Comparison of ENCODE assay signal across 1 cellular context in genomic region chr20:47453167-47453782, GRCh38.
TF ChIP-seq lines count a peak whose summit lies in the region.

No MANE protein-coding gene starts in this region.

TF ChIP-seq in HepG2, 621 proteins besides CTCF, POLR2A, EP300 and RAD21 (continues in another document):
- TF ChIP-seq ZNF10 (CRISPR knock-in tag; IDR thresholded peaks at IDR 0.05; ENCODE audit: borderline replicate concordance, low read depth) (no peak), ELF1 (CRISPR knock-in tag; IDR thresholded peaks at IDR 0.05) (no peak), TFDP2 (CRISPR knock-in tag; IDR thresholded peaks at IDR 0.05) (no peak), ZBTB3 (CRISPR knock-in tag; IDR thresholded peaks at IDR 0.05; ENCODE audit: borderline replicate concordance, low read depth) (peak; percentile 84; the same call in 1 of the 2 replicates), ASH2L (IDR thresholded peaks at IDR 0.05; ENCODE audit: insufficient read length, low read depth, low read length) (peak; percentile 20), SMYD3 (CRISPR knock-in tag; IDR thresholded peaks at IDR 0.05) (0 out of 2 replicates have a peak, but pooled peaks have one; percentile 27), ZBTB10 (CRISPR knock-in tag; IDR thresholded peaks at IDR 0.05; ENCODE audit: borderline replicate concordance) (peak; percentile 40; the same call in 1 of the 2 replicates), HOXA5 (CRISPR knock-in tag; IDR thresholded peaks at IDR 0.05) (no peak), ZGPAT (CRISPR knock-in tag; IDR thresholded peaks at IDR 0.05) (peak; percentile 78; the same call in 1 of the 2 replicates), GATA4 (IDR thresholded peaks at IDR 0.05; ENCODE audit: borderline replicate concordance, low read depth) (no peak), ZZZ3 (CRISPR knock-in tag; IDR thresholded peaks at IDR 0.05; ENCODE audit: borderline replicate concordance) (no peak), DBP (CRISPR knock-in tag; IDR thresholded peaks at IDR 0.05; ENCODE audit: not compliant biosample characterization) (peak; percentile 69), HMG20B (CRISPR knock-in tag; conservative IDR thresholded peaks at IDR 0.05) (0 out of 2 replicates have a peak, but pooled peaks have one; percentile 11), RXRA (CRISPR knock-in tag; IDR thresholded peaks at IDR 0.05) (0 out of 2 replicates have a peak, but pooled peaks have one; percentile 7), TEAD3 (CRISPR knock-in tag; optimal IDR thresholded peaks at IDR 0.05; ENCODE audit: borderline replicate concordance) (peak; percentile 94), ESRRA (CRISPR knock-in tag; IDR thresholded peaks at IDR 0.05; ENCODE audit: low read depth) (no peak), ZSCAN20 (CRISPR knock-in tag; IDR thresholded peaks at IDR 0.05; ENCODE audit: borderline replicate concordance) (no peak), ZNF318 (CRISPR knock-in tag; IDR thresholded peaks at IDR 0.05) (no peak), ZC3H4 (CRISPR knock-in tag; IDR thresholded peaks at IDR 0.05; ENCODE audit: borderline replicate concordance) (no peak), HMG20A (CRISPR knock-in tag; IDR thresholded peaks at IDR 0.05; ENCODE audit: borderline replicate concordance) (peak; percentile 26; the same call in 1 of the 2 replicates), CHCHD3 (CRISPR knock-in tag; IDR thresholded peaks at IDR 0.05) (no peak), HDAC6 (IDR thresholded peaks at IDR 0.05; ENCODE audit: low read depth, low read length) (no peak), ZUFSP (CRISPR knock-in tag; IDR thresholded peaks at IDR 0.05; ENCODE audit: borderline replicate concordance) (no peak), ZNF275 (CRISPR knock-in tag; IDR thresholded peaks at IDR 0.05; ENCODE audit: borderline replicate concordance) (no peak), TBL1XR1 (IDR thresholded peaks at IDR 0.05; ENCODE audit: borderline replicate concordance, low read length, partially characterized antibody) (no peak), ZNF878 (CRISPR knock-in tag; IDR thresholded peaks at IDR 0.05) (no peak), NAIF1 (CRISPR knock-in tag; IDR thresholded peaks at IDR 0.05; ENCODE audit: borderline replicate concordance) (no peak), ZNF841 (CRISPR knock-in tag; IDR thresholded peaks at IDR 0.05; ENCODE audit: borderline replicate concordance) (no peak), AGO2 (optimal IDR thresholded peaks at IDR 0.05; ENCODE audit: low read depth, low read length) (no peak), SRF (IDR thresholded peaks at IDR 0.05; ENCODE audit: low read depth, low read length) (no peak), MBNL3 (CRISPR knock-in tag; conservative IDR thresholded peaks at IDR 0.05) (no peak), NONO (IDR thresholded peaks at IDR 0.05) (no peak), NONO (CRISPR knock-in tag; conservative IDR thresholded peaks at IDR 0.05) (no peak), FOXP1 (IDR thresholded peaks at IDR 0.05) (no peak), FOXP1 (CRISPR knock-in tag; IDR thresholded peaks at IDR 0.05) (0 out of 2 replicates have a peak, but pooled peaks have one; percentile 25), SOX13 (IDR thresholded peaks at IDR 0.05) (no peak), SOX13 (CRISPR knock-in tag; conservative IDR thresholded peaks at IDR 0.05 in 1 of 2, IDR thresholded peaks at IDR 0.05 in 1 of 2) (peak in 1 of 2 experiments; percentile 44; a peak in 2 of 4 replicates), DMAP1 (CRISPR knock-in tag; IDR thresholded peaks at IDR 0.05) (no peak), REPIN1 (CRISPR knock-in tag; IDR thresholded peaks at IDR 0.05; ENCODE audit: borderline replicate concordance, low read depth) (no peak), KDM2A (CRISPR knock-in tag; IDR thresholded peaks at IDR 0.05; ENCODE audit: borderline replicate concordance, low read depth) (0 out of 2 replicates have a peak, but pooled peaks have one; percentile 12), GRHL1 (CRISPR knock-in tag; conservative IDR thresholded peaks at IDR 0.05) (no peak), MTA3 (CRISPR knock-in tag; IDR thresholded peaks at IDR 0.05) (no peak), KAT2B (IDR thresholded peaks at IDR 0.05; ENCODE audit: borderline replicate concordance, low read depth, low read length) (no peak), SNAPC2 (CRISPR knock-in tag; IDR thresholded peaks at IDR 0.05) (no peak)
